Comparison of ENCODE assay signal across 33 cellular contexts in the genomic region with DNA sequence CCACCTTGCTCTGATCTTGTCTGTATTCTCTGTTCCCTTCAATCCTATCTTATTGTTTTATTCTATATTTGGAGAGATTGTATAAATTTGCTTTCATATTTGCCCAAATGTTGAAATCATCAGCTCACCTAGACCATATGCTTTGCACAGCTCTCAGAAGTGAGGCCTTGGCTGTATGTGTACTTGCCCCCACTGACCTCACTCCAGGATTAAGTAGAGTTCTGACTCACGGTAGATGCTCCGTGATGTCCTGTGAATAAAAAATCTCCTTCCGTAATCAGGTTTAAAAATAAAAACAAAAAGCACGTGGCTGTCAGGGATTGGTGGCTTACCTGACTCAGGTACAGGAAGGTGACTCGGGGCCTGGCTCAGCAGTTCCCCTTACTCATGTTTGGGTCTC.
"Had no signal": no experiment of that assay in that cellular context is flagged by ENCODE, and none has a peak within 500 bp of the region (broad histone marks: within the 10 kb centered on the region; RNA-seq: fewer than 3 reads in every experiment).

No MANE protein-coding gene starts in this region.

- H3K9ac ChIP-seq: SK-N-SH had no signal

- FAIRE-seq: RCC 7860 had no signal

- H3K4me3 ChIP-seq: MG63, PC-9, SJSA1 had no signal

- H3K4me2 ChIP-seq: PC-9, SK-N-SH had no signal

- H3K36me3 ChIP-seq: MG63, SJSA1 had no signal

- H3K9me3 ChIP-seq: MG63, SJSA1, SK-N-SH had no signal

- DNase-seq: Kasumi-1, KG1, MG63, MV-4-11, NCI-H1092 treated with DMSO at 0.1 percent for 48 hours, NCI-H1105 treated with DMSO at 0.1 percent for 48 hours, NCI-H1417, NCI-H1436, NCI-H146, NCI-H1694, NCI-H187, NCI-H1930, NCI-H2029 treated with DMSO at 0.1 percent for 48 hours, NCI-H2081 treated with DMSO at 0.1 percent for 48 hours, NCI-H2107, NCI-H2171, NCI-H226, NCI-H446 treated with DMSO at 0.1 percent for 48 hours, NCI-H510A, NCI-H524, NCI-H526, NCI-H69, NCI-H748 treated with DMSO at 0.1 percent for 48 hours, NCI-H82, PC-9, Right ventricle myocardium superior, SHP77 treated with DMSO at 0.1 percent for 48 hours, SK-N-SH, SW 1271 had no signal

- ATAC-seq: Panc1 had no signal

- H3K4me1 ChIP-seq: SJSA1 had no signal

- H2AFZ ChIP-seq: PC-9 had no signal

- H3K27ac ChIP-seq: PC-9, RWPE1, SJSA1 had no signal

- H3K27me3 ChIP-seq: MG63, SJSA1 had no signal
